1 cellular context compared by ENCODE assay signal in genomic region chr2:195404650-195405049, GRCh38.
TF ChIP-seq lines count a peak whose summit lies in the region.

No MANE protein-coding gene starts in this region.

TF ChIP-seq in SK-N-SH, 30 proteins besides CTCF, POLR2A, EP300 and RAD21 (continued from another document):
- TF ChIP-seq REST (IDR thresholded peaks at IDR 0.05; ENCODE audit: low read depth, low read length): no peak
